13 cellular contexts compared by ENCODE assay signal in genomic region chr13:86960876-86961275, GRCh38.
"Had no signal": no experiment of that assay in that cellular context is flagged by ENCODE, and none has a peak within 500 bp of the region (broad histone marks: within the 10 kb centered on the region; RNA-seq: fewer than 3 reads in every experiment).

No MANE protein-coding gene starts in this region.

- H3K9me3 ChIP-seq: tibial nerve had no signal

- H3K27ac ChIP-seq: brain microvascular endothelial cell, left lung, tibial nerve had no signal

- H3K36me3 ChIP-seq: brain microvascular endothelial cell, left lung, tibial nerve had no signal

- DNase-seq: activated CD4-positive, alpha-beta T cell treated with anti-CD3 and anti-CD28 coated beads, Interleukin-2, amount 50 U/mL, for 4 hours; activated gamma-delta T cell treated with Interleukin-2 at 50 U/mL for 16 hours; activated naive CD8-positive, alpha-beta T cell treated with anti-CD3 and anti-CD28 coated beads for 36 hours; amygdala; brain microvascular endothelial cell; cortex of kidney; kidney; left lung; midbrain; stimulated activated CD8-positive, alpha-beta memory T cell treated with anti-CD3 and anti-CD28 coated beads, Interleukin-4, amount 100 ng/mL, for 48 hours; stimulated activated naive CD4-positive, alpha-beta T cell treated with Interleukin-2 at 50 U/mL for 16 hours; substantia nigra had no signal

- H3K4me1 ChIP-seq: left lung, tibial nerve had no signal

- H3K27me3 ChIP-seq: brain microvascular endothelial cell, left lung, tibial nerve had no signal

- H3K4me3 ChIP-seq: left lung, tibial nerve had no signal
